ENCODE assay signal across 8 cellular contexts in genomic region chr13:29935309-29935981, GRCh38.
DNase-seq lines count a peak whose midpoint lies in the region; ATAC-seq and TF ChIP-seq lines count a peak whose summit lies in the region.

No MANE protein-coding gene starts in this region.

- H3K9me3 ChIP-seq in thymus (ENCODE audit: control insufficient read depth) (no peaks in the 10 kb centered on the region), H9 (ENCODE audit: control insufficient read depth, low read depth, low read length) (no peaks in the 10 kb centered on the region)

- no peak overlapping the region for H2AFZ ChIP-seq in H9 (ENCODE audit: low read length)

- no peak overlapping the region for H3K23ac ChIP-seq in H9 (ENCODE audit: insufficient read length, low read depth, low read length)

- H4K91ac ChIP-seq in H9 (ENCODE audit: insufficient read length, low read depth, low read length), result no peak overlapping the region

- CTCF ChIA-PET in activated CD8-positive, alpha-beta memory T cell treated with anti-CD3 and anti-CD28 coated beads, Interleukin-2, amount 10 ng/mL, durations not matched to agents 7 days and 5 days (lab: Charles Lee), result interaction anchor here (0.9 to 9.7 kb wide), 20 partner anchors 9 to 187 kb away, joined by 3 to 162 read pairs (median 4); partner anchors contain the start of gene UBL3

- H2BK20ac ChIP-seq in H9 (ENCODE audit: low read depth, low read length, poor library complexity, severe bottlenecking), result no peak overlapping the region

- H3K27me3 ChIP-seq in thymus (ENCODE audit: control insufficient read depth, insufficient read depth) (no peaks in the 10 kb centered on the region), H9 (ENCODE audit: insufficient read depth, low read length) (peaks cover 3% of the 10 kb centered on the region; the same call in 1 of the 2 replicates)

- peaks cover 10 to 28% (median 18%) of the 10 kb centered on the region in 3 donors for H3K4me1 Mint-ChIP-seq in IgD-negative memory B cell
- peaks cover 47% of the 10 kb centered on the region for H3K4me1 Mint-ChIP-seq in activated CD8-positive, alpha-beta memory T cell treated with anti-CD3 and anti-CD28 coated beads, Interleukin-2, amount 10 ng/mL, durations not matched to agents 7 days and 5 days
- H3K4me1 Mint-ChIP-seq in memory B cell, result peaks cover 14% of the 10 kb centered on the region
- peaks cover 48 to 49% of the 10 kb centered on the region in 2 experiments for H3K4me1 Mint-ChIP-seq in H9

- H3K79me2 ChIP-seq in H9 (ENCODE audit: insufficient read depth, low read length), result no peaks in the 10 kb centered on the region

- H3K27ac Mint-ChIP-seq in IgD-negative memory B cell (peak overlapping the region; percentile 2 to 91 (median 34)), memory B cell (no peak overlapping the region), H9 (peak overlapping the region in 1 of 3 experiments; percentile 93; a peak in 2 of 7 replicates)
- peak overlapping the region; percentile 92 for H3K27ac Mint-ChIP-seq in activated CD8-positive, alpha-beta memory T cell treated with anti-CD3 and anti-CD28 coated beads, Interleukin-2, amount 10 ng/mL, durations not matched to agents 7 days and 5 days

- H3K36me3 ChIP-seq in thymus (ENCODE audit: control insufficient read depth, insufficient read depth), result no peaks in the 10 kb centered on the region

- H4K20me1 ChIP-seq in H9 (ENCODE audit: control insufficient read depth, insufficient read depth, insufficient read length), result no peaks in the 10 kb centered on the region

- WGBS in thymus, result 6% methylated on average over 6 of the region's 6 CpGs
- no CpG with 5 or more reads among the region's 6 CpGs for WGBS in H9 (ENCODE audit: extremely low coverage, insufficient read length, low lambda C conversion rate)

- H3K4me1 ChIP-seq in thymus (ENCODE audit: control insufficient read depth, insufficient read depth, low read length), result peaks cover 24% of the 10 kb centered on the region
- peaks cover 4% of the 10 kb centered on the region; the same call in 1 of the 2 replicates for H3K4me1 ChIP-seq in H9 (ENCODE audit: insufficient read depth, low read length)

- H4K8ac ChIP-seq in H9 (replicated peaks; ENCODE audit: insufficient read length, low read depth, low read length), result no peak overlapping the region

- no peak overlapping the region for H3K18ac ChIP-seq in H9 (ENCODE audit: insufficient read length, low read depth, low read length)

- H3K9me3 Mint-ChIP-seq in IgD-negative memory B cell (peaks cover 0 to 1% (median 0%) of the 10 kb centered on the region in 3 donors), memory B cell (no peaks in the 10 kb centered on the region), H9 (no peaks in the 10 kb centered on the region; a peak in 1 of 5 replicates)
- no peaks in the 10 kb centered on the region for H3K9me3 Mint-ChIP-seq in activated CD8-positive, alpha-beta memory T cell treated with anti-CD3 and anti-CD28 coated beads, Interleukin-2, amount 10 ng/mL, durations not matched to agents 7 days and 5 days (ENCODE audit: low read depth)

- ATAC-seq in GM21423 (IDR thresholded peaks at IDR 0.05; ENCODE audit: unreplicated experiment), result peak; percentile 92
- peak; percentile 90 for ATAC-seq in activated CD8-positive, alpha-beta memory T cell treated with anti-CD3 and anti-CD28 coated beads, Interleukin-2, amount 10 ng/mL, durations not matched to agents 7 days and 5 days
- peak; percentile 90 for ATAC-seq in memory B cell (ENCODE audit: low read depth)

- H4K5ac ChIP-seq in H9 (ENCODE audit: insufficient read length, low read depth, low read length), result no peak overlapping the region

- no peak overlapping the region for H3K9ac ChIP-seq in H9 (ENCODE audit: extremely low read depth, insufficient read length, low read length)

- no peak overlapping the region for H3K4ac ChIP-seq in H9 (ENCODE audit: low read depth, low read length)

- no peak overlapping the region for H3T11ph ChIP-seq in H9 (ENCODE audit: low read length)

- no peak overlapping the region for H3K56ac ChIP-seq in H9 (ENCODE audit: insufficient read length, low read depth, low read length)

- no peak overlapping the region for H3K4me2 ChIP-seq in H9 (ENCODE audit: insufficient read depth, insufficient read length, low read length)

- no peak overlapping the region for H2BK12ac ChIP-seq in H9 (ENCODE audit: insufficient read length, low read depth, low read length)

- TF ChIP-seq CTCF in H9 (conservative IDR thresholded peaks at IDR 0.05), result no peak

- H3K36me3 Mint-ChIP-seq in IgD-negative memory B cell (no peaks in the 10 kb centered on the region), memory B cell (no peaks in the 10 kb centered on the region), H9 (ENCODE audit: insufficient read depth in 1 of 3, low read depth in 3 of 3) (peaks cover 0 to 1% (median 0%) of the 10 kb centered on the region in 3 experiments; a peak in 2 of 7 replicates)
- peaks cover 2% of the 10 kb centered on the region for H3K36me3 Mint-ChIP-seq in activated CD8-positive, alpha-beta memory T cell treated with anti-CD3 and anti-CD28 coated beads, Interleukin-2, amount 10 ng/mL, durations not matched to agents 7 days and 5 days

- no peaks in the 10 kb centered on the region for H3K23me2 ChIP-seq in H9 (ENCODE audit: insufficient read length, low read depth, low read length, poor library complexity, severe bottlenecking)

- H3K4me3 Mint-ChIP-seq in IgD-negative memory B cell (peak overlapping the region; percentile 60 to 92 (median 84)), memory B cell (peak overlapping the region; percentile 76), H9 (no peak overlapping the region)
- peak overlapping the region; percentile 81 for H3K4me3 Mint-ChIP-seq in activated CD8-positive, alpha-beta memory T cell treated with anti-CD3 and anti-CD28 coated beads, Interleukin-2, amount 10 ng/mL, durations not matched to agents 7 days and 5 days

- peak overlapping the region; percentile 28 for H3K4me3 ChIP-seq in thymus (ENCODE audit: low read length)

- no peak overlapping the region for H2BK120ac ChIP-seq in H9 (ENCODE audit: low read depth, low read length, poor library complexity, severe bottlenecking)

- no peaks in the 10 kb centered on the region for H3K79me1 ChIP-seq in H9 (ENCODE audit: insufficient read depth, low read depth, low read length, poor library complexity, severe bottlenecking)

- H3K27ac ChIP-seq in thymus (ENCODE audit: low read depth) (peak overlapping the region; percentile 88), H9 (ENCODE audit: insufficient read length, low read depth, low read length) (no peak overlapping the region)

- H3K27me3 Mint-ChIP-seq in IgD-negative memory B cell (no peaks in the 10 kb centered on the region), memory B cell (peaks cover 6% of the 10 kb centered on the region), H9 (ENCODE audit: low read depth) (peaks cover 39% of the 10 kb centered on the region)
- no peaks in the 10 kb centered on the region for H3K27me3 Mint-ChIP-seq in activated CD8-positive, alpha-beta memory T cell treated with anti-CD3 and anti-CD28 coated beads, Interleukin-2, amount 10 ng/mL, durations not matched to agents 7 days and 5 days

- H3K14ac ChIP-seq in H9 (ENCODE audit: insufficient read depth, low read length), result no peak overlapping the region

- H2BK15ac ChIP-seq in H9 (ENCODE audit: low read depth, low read length), result no peak overlapping the region

- H2BK5ac ChIP-seq in H9 (ENCODE audit: insufficient read length, low read length), result no peak overlapping the region

- DNase-seq in DMS79 (lab: John Stamatoyannopoulos, UW) (peak; percentile 65), memory B cell (ENCODE audit: low spot score in 2 of 2) (peak in 1 of 2 donors; percentile 11), H9 (no peak), iPS-NIHi7 (ENCODE audit: extremely low spot score) (no peak)
- peak; percentile 96 for DNase-seq in activated CD8-positive, alpha-beta memory T cell treated with anti-CD3 and anti-CD28 coated beads, Interleukin-2, amount 10 ng/mL, durations not matched to agents 7 days and 5 days

- H2AK5ac ChIP-seq in H9 (ENCODE audit: insufficient read length, low read length), result no peak overlapping the region

Comparison
In these comparisons a context has a peak if more than half of its experiments do, and no peak if none do; other contexts are left out.
1. DNase-seq: peak in DMS79 (single experiment) and activated CD8-positive, alpha-beta memory T cell treated with anti-CD3 and anti-CD28 coated beads, Interleukin-2, amount 10 ng/mL, durations not matched to agents 7 days and 5 days (single experiment); none in H9 (single experiment) and iPS-NIHi7 (single experiment).
2. H3K4me3 Mint-ChIP-seq: peak in IgD-negative memory B cell (4 of 4), activated CD8-positive, alpha-beta memory T cell treated with anti-CD3 and anti-CD28 coated beads, Interleukin-2, amount 10 ng/mL, durations not matched to agents 7 days and 5 days (single experiment) and memory B cell (single experiment); none in H9 (0 of 2).
3. Peak in every context shown above with its lines, with median percentiles within 50 percentile points of each other: ATAC-seq.